Comparison of ENCODE assay signal across 9 cellular contexts in genomic region chr19:35740108-35740422, GRCh38. TPM values are rescaled to one million over a fixed set of nuclear protein-coding genes. Genes with fewer than 3 reads are reported as not detected.
DNase-seq lines count a peak whose midpoint lies in the region; TF ChIP-seq lines count a peak whose summit lies in the region.
"Had no signal": no experiment of that assay in that cellular context is flagged by ENCODE, and none has a peak within 500 bp of the region (broad histone marks: within the 10 kb centered on the region; RNA-seq: fewer than 3 reads in every experiment).

No MANE protein-coding gene starts in this region.

- peaks cover 28 to 39% of the 10 kb centered on the region in 2 donors for H3K36me3 ChIP-seq in duodenal mucosa (ENCODE audit: control insufficient read depth in 1 of 2, insufficient read depth in 2 of 2, low read length in 2 of 2)

- peak overlapping the region; percentile 45 for H3K27ac ChIP-seq in duodenal mucosa (ENCODE audit: low read depth, low read length)

- no peaks in the 10 kb centered on the region for H3K9me3 Mint-ChIP-seq in osteocyte (ENCODE audit: unreplicated experiment)
- H3K9me3 Mint-ChIP-seq: activated naive CD4-positive, alpha-beta T cell treated with anti-CD3 and anti-CD28 coated beads, Interleukin-2, amount 50 U/mL, for 72 hours had no signal

- peak overlapping the region; percentile 69 for H3K4me3 ChIP-seq in Jurkat, Clone E6-1 (ENCODE audit: low read length)
- H3K4me3 ChIP-seq in duodenal mucosa (ENCODE audit: low read depth in 1 of 2, low read length in 2 of 2) = peak overlapping the region; percentile 75 to 90

- no peaks in the 10 kb centered on the region for H3K9me3 ChIP-seq in duodenal mucosa (ENCODE audit: control insufficient read depth in 1 of 2, low read length in 2 of 2)

- peaks cover 11 to 23% of the 10 kb centered on the region in 2 donors for H3K4me1 ChIP-seq in duodenal mucosa (ENCODE audit: control insufficient read depth in 1 of 2, insufficient read depth in 2 of 2, low read length in 2 of 2)

- peak; percentile 42 for DNase-seq in NCI-H1105 (lab: John Stamatoyannopoulos, UW)
- DNase-seq in NCI-H1105 treated with DMSO at 0.1 percent for 48 hours (lab: John Stamatoyannopoulos, UW) = no peak
- no peak for DNase-seq in Jurkat, Clone E6-1 (ENCODE audit: low read depth, low spot score)
- no peak for DNase-seq in osteocyte (ENCODE audit: extremely low spot score, unreplicated experiment)
- DNase-seq in DMS53 treated with DMSO at 0.1 percent for 48 hours (lab: John Stamatoyannopoulos, UW; ENCODE audit: unreplicated experiment) = no peak
- DNase-seq in effector CD4-positive, alpha-beta T cell = no peak
- DNase-seq in COLO829 (ENCODE audit: low spot score) = no peak

- H3K27ac Mint-ChIP-seq in osteocyte (ENCODE audit: unreplicated experiment) = no peak overlapping the region

- H3K27me3 Mint-ChIP-seq in osteocyte (ENCODE audit: unreplicated experiment) = no peaks in the 10 kb centered on the region

- peaks cover 16% of the 10 kb centered on the region for H3K4me1 Mint-ChIP-seq in osteocyte (ENCODE audit: unreplicated experiment)

- H3K4me3 Mint-ChIP-seq in osteocyte (ENCODE audit: unreplicated experiment) = peak overlapping the region; percentile 84

- H3K27me3 ChIP-seq in duodenal mucosa (ENCODE audit: control insufficient read depth in 1 of 2, insufficient read depth in 2 of 2, low read length in 2 of 2) = no peaks in the 10 kb centered on the region

- peak overlapping the region; percentile 47 to 70 for H3K9ac ChIP-seq in duodenal mucosa (ENCODE audit: low read depth in 1 of 2, low read length in 2 of 2)

- H3K36me3 Mint-ChIP-seq in osteocyte (ENCODE audit: unreplicated experiment) = peaks cover 31% of the 10 kb centered on the region

- no peak for TF ChIP-seq CTCF in osteocyte (IDR thresholded peaks at IDR 0.05)

RNA-seq across cellular contexts. Expression of gene IGFLR1, which starts 2.2 kb away (rescaled TPM):
- 9.3 TPM for polyA plus RNA-seq in Jurkat, Clone E6-1 (2012; ENCODE audit: insufficient read depth, insufficient read length)
- 2.3 and 3.1 TPM in 2 replicates for total RNA-seq in osteocyte

RNA-seq across cellular contexts. Expression of gene U2AF1L4, which starts 5.2 kb away (rescaled TPM):
- 48.2 TPM for polyA plus RNA-seq in Jurkat, Clone E6-1 (2012; ENCODE audit: insufficient read depth, insufficient read length)
- total RNA-seq in osteocyte = 35.9 and 44.9 TPM in 2 replicates

RNA-seq across cellular contexts. Expression of gene PSENEN, which starts 5.4 kb away (rescaled TPM):
- 76.0 TPM for polyA plus RNA-seq in Jurkat, Clone E6-1 (2012; ENCODE audit: insufficient read depth, insufficient read length)
- total RNA-seq in osteocyte = 71.4 and 72.6 TPM in 2 replicates

RNA-seq across cellular contexts. Expression of gene LIN37, which starts 8.3 kb away (rescaled TPM):
- polyA plus RNA-seq in Jurkat, Clone E6-1 (2012; ENCODE audit: insufficient read depth, insufficient read length) = 23.6 TPM
- total RNA-seq in osteocyte = 14.1 and 15.7 TPM in 2 replicates

RNA-seq across cellular contexts. Expression of gene HSPB6, which starts 16.8 kb away (rescaled TPM):
- polyA plus RNA-seq in Jurkat, Clone E6-1 (2012; ENCODE audit: insufficient read depth, insufficient read length) = not detected
- total RNA-seq in osteocyte = 0.37 and 0.64 TPM in 2 replicates
